1 cellular context compared by ENCODE assay signal in the genomic region with DNA sequence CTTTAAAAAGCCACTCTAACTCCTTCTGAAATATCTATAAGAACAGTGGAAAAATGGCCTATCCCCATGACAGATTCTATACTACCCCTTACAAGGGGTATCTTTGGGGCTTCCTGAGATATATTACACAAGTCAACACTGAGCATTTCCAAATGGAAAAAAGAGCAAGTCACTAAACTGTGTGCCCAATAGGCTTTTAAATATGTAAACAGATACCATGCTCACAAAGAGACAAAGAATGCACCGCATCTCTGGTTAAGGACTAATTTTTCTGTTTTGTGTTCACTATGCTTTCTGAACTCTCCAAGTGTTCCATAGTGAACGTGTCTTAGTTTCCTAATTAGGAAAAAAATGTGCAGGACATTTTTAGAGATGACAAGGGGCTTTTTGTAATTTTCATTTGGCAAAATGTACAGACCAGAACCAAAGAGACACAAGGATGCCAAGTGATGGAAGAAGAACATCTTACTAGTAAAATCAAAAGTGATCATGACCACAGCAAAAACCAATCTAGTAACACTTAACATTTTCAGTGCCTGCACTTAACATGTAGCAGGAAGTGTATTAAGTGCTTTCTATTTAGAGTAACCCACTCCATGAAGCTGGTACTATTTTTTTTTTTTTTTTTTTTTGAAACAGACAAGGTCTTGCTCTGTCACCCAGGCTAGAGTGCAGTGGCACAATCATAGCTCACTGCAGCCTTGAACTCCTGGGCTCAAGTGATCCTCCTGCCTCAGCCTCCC.
TF ChIP-seq lines count a peak whose summit lies in the region.

No MANE protein-coding gene starts in this region.

TF ChIP-seq in IMR-90, 13 proteins besides CTCF, POLR2A, EP300 and RAD21:
- TF ChIP-seq, protein P1, sequence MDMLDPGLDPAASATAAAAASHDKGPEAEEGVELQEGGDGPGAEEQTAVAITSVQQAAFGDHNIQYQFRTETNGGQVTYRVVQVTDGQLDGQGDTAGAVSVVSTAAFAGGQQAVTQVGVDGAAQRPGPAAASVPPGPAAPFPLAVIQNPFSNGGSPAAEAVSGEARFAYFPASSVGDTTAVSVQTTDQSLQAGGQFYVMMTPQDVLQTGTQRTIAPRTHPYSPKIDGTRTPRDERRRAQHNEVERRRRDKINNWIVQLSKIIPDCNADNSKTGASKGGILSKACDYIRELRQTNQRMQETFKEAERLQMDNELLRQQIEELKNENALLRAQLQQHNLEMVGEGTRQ (IDR thresholded peaks at IDR 0.05; ENCODE audit: low read depth, low read length), result no peak
- TF ChIP-seq BHLHE40 (IDR thresholded peaks at IDR 0.05; ENCODE audit: low read depth, low read length) (no peak), MXI1 (IDR thresholded peaks at IDR 0.05; ENCODE audit: borderline replicate concordance, low read depth, low read length) (no peak), CHD1 (IDR thresholded peaks at IDR 0.05; ENCODE audit: low read depth, low read length) (no peak), SMC3 (IDR thresholded peaks at IDR 0.05; ENCODE audit: low read depth, low read length) (no peak), FOS (IDR thresholded peaks at IDR 0.05; ENCODE audit: low read depth, low read length) (no peak), RFX5 (IDR thresholded peaks at IDR 0.05; ENCODE audit: low read depth, low read length) (no peak), MAFK (IDR thresholded peaks at IDR 0.05; ENCODE audit: low read depth, low read length) (no peak), RCOR1 (IDR thresholded peaks at IDR 0.05; ENCODE audit: insufficient replicate concordance, low read length) (no peak), CEBPB (IDR thresholded peaks at IDR 0.05; ENCODE audit: low read depth, low read length) (no peak), MAZ (IDR thresholded peaks at IDR 0.05; ENCODE audit: borderline replicate concordance, low read depth, low read length) (no peak)
- TF ChIP-seq, protein P2, sequence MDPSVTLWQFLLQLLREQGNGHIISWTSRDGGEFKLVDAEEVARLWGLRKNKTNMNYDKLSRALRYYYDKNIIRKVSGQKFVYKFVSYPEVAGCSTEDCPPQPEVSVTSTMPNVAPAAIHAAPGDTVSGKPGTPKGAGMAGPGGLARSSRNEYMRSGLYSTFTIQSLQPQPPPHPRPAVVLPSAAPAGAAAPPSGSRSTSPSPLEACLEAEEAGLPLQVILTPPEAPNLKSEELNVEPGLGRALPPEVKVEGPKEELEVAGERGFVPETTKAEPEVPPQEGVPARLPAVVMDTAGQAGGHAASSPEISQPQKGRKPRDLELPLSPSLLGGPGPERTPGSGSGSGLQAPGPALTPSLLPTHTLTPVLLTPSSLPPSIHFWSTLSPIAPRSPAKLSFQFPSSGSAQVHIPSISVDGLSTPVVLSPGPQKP (IDR thresholded peaks at IDR 0.05; ENCODE audit: borderline replicate concordance, low read depth, low read length), result no peak
